10 cellular contexts compared by ENCODE assay signal in the genomic region with DNA sequence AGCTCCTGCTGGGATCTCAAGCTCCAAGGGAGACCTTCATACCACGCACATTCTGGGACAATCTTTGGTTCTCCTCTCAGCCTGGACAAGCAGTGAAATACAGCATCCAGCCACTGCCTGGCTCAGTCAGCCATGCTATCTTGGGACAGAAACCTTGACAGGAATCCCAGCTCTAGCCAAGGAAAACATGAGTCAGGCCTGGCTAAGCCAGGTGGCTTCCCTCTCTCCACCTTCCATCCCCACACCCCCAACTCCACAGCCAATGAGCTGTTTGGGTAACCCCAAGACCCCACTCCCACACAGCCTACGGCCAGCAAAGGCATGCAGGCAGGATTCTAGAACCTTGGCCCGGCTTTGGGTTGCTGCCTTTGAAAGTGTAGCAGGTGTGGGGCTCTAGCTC.
DNase-seq lines count a peak whose midpoint lies in the region; ATAC-seq and TF ChIP-seq lines count a peak whose summit lies in the region.
"Had no signal": no experiment of that assay in that cellular context is flagged by ENCODE, and none has a peak within 500 bp of the region (broad histone marks: within the 10 kb centered on the region; RNA-seq: fewer than 3 reads in every experiment).

No MANE protein-coding gene starts in this region.

- no peak overlapping the region for H3K4me3 Mint-ChIP-seq in stimulated activated effector memory CD8-positive, alpha-beta T cell treated with anti-CD3 and anti-CD28 coated beads, Interleukin-12 subunit alpha, Interleukin-12 subunit beta, amount 100 ng/mL, for 72 hours
- no peak overlapping the region for H3K4me3 Mint-ChIP-seq in immature natural killer cell
- H3K4me3 Mint-ChIP-seq: CD8-positive, alpha-beta memory T cell; naive thymus-derived CD8-positive, alpha-beta T cell had no signal

- H3K27ac Mint-ChIP-seq in stimulated activated effector memory CD8-positive, alpha-beta T cell treated with anti-CD3 and anti-CD28 coated beads, Interleukin-12 subunit alpha, Interleukin-12 subunit beta, amount 100 ng/mL, for 72 hours = no peak overlapping the region
- no peak overlapping the region for H3K27ac Mint-ChIP-seq in immature natural killer cell
- H3K27ac Mint-ChIP-seq: naive thymus-derived CD8-positive, alpha-beta T cell had no signal

- no peaks in the 10 kb centered on the region for H3K4me1 Mint-ChIP-seq in stimulated activated effector memory CD8-positive, alpha-beta T cell treated with anti-CD3 and anti-CD28 coated beads, Interleukin-12 subunit alpha, Interleukin-12 subunit beta, amount 100 ng/mL, for 72 hours
- H3K4me1 Mint-ChIP-seq in immature natural killer cell = no peaks in the 10 kb centered on the region
- H3K4me1 Mint-ChIP-seq: CD8-positive, alpha-beta memory T cell had no signal

- TF ChIP-seq POLR2A in prostate gland (IDR thresholded peaks at IDR 0.05) = no peak

- H3K36me3 Mint-ChIP-seq in stimulated activated effector memory CD8-positive, alpha-beta T cell treated with anti-CD3 and anti-CD28 coated beads, Interleukin-12 subunit alpha, Interleukin-12 subunit beta, amount 100 ng/mL, for 72 hours = no peaks in the 10 kb centered on the region
- no peaks in the 10 kb centered on the region for H3K36me3 Mint-ChIP-seq in immature natural killer cell
- H3K36me3 Mint-ChIP-seq: CD8-positive, alpha-beta memory T cell; naive thymus-derived CD8-positive, alpha-beta T cell had no signal

- H3K4me3 ChIP-seq in prostate gland = no peak overlapping the region

- H3K27me3 ChIP-seq in prostate gland (replicated peaks; ENCODE audit: insufficient read depth) = no peaks in the 10 kb centered on the region

- no peak for TF ChIP-seq CTCF in prostate gland (IDR thresholded peaks at IDR 0.05)

- peaks cover 0 to 4% (median 2%) of the 10 kb centered on the region in 3 donors for H3K27me3 Mint-ChIP-seq in immature natural killer cell (ENCODE audit: low read depth in 3 of 3)

- H3K36me3 ChIP-seq in prostate gland = no peaks in the 10 kb centered on the region

- H3K9me3 ChIP-seq in prostate gland = no peaks in the 10 kb centered on the region

- H3K9me3 Mint-ChIP-seq in stimulated activated effector memory CD8-positive, alpha-beta T cell treated with anti-CD3 and anti-CD28 coated beads, Interleukin-12 subunit alpha, Interleukin-12 subunit beta, amount 100 ng/mL, for 72 hours = no peaks in the 10 kb centered on the region
- peaks cover 0 to 2% (median 0%) of the 10 kb centered on the region in 6 donors for H3K9me3 Mint-ChIP-seq in immature natural killer cell
- H3K9me3 Mint-ChIP-seq: CD8-positive, alpha-beta memory T cell; naive thymus-derived CD8-positive, alpha-beta T cell had no signal

- intact Hi-C loops in Right ventricle myocardium superior (cut with DNase I) = no loop called here
- intact Hi-C loops in prostate gland (cut with DNase I) = no loop called here

- H3K4me1 ChIP-seq in prostate gland (replicated peaks) = peaks cover 5% of the 10 kb centered on the region

- DNase-seq in Daoy (ENCODE audit: low read depth) (peak; percentile 93), amniotic stem cell (lab: John Stamatoyannopoulos, UW) (peak; percentile 37), Right ventricle myocardium superior (no peak), prostate gland (ENCODE audit: low spot score) (peak; percentile 35), COLO829 (ENCODE audit: low spot score) (no peak), immature natural killer cell (no peak), NAMALWA (ENCODE audit: low spot score) (no peak)
- DNase-seq in stimulated activated effector memory CD8-positive, alpha-beta T cell treated with anti-CD3 and anti-CD28 coated beads, Interleukin-12 subunit alpha, Interleukin-12 subunit beta, amount 100 ng/mL, for 72 hours (ENCODE audit: low spot score in 2 of 2) = no peak
- DNase-seq: CD8-positive, alpha-beta memory T cell; naive thymus-derived CD8-positive, alpha-beta T cell had no signal

- H3K27ac ChIP-seq in prostate gland = peak overlapping the region; percentile 66 to 72

- ATAC-seq in Right ventricle myocardium superior (ENCODE audit: poor library complexity) = peak; percentile 36
- ATAC-seq in stimulated activated effector memory CD8-positive, alpha-beta T cell treated with anti-CD3 and anti-CD28 coated beads, Interleukin-12 subunit alpha, Interleukin-12 subunit beta, amount 100 ng/mL, for 72 hours = no peak
- ATAC-seq: naive thymus-derived CD8-positive, alpha-beta T cell had no signal

- WGBS in prostate gland = 51% methylated on average over 3 of the region's 3 CpGs

Comparison
In these comparisons a context has a peak if more than half of its experiments do, and no peak if none do; other contexts are left out.
1. DNase-seq: peak in Daoy (single experiment), amniotic stem cell (single experiment) and prostate gland (single experiment); none in Right ventricle myocardium superior (single experiment), stimulated activated effector memory CD8-positive, alpha-beta T cell treated with anti-CD3 and anti-CD28 coated beads, Interleukin-12 subunit alpha, Interleukin-12 subunit beta, amount 100 ng/mL, for 72 hours (0 of 2), COLO829 (single experiment), immature natural killer cell (0 of 3) and NAMALWA (single experiment).